Comparison of ENCODE assay signal across 9 cellular contexts in genomic region chr6:38586992-38587391, GRCh38.
"Had no signal": no experiment of that assay in that cellular context is flagged by ENCODE, and none has a peak within 500 bp of the region (broad histone marks: within the 10 kb centered on the region; RNA-seq: fewer than 3 reads in every experiment).

No MANE protein-coding gene starts in this region.

- H3K4me1 Mint-ChIP-seq: GM23338, H9 had no signal

- H3K4me3 ChIP-seq: GM23248, GM23338, HAP-1 had no signal

- H3K27ac ChIP-seq: GM23248 had no signal

- H3K4me1 ChIP-seq: HAP-1 had no signal

- ATAC-seq: GM23338, HCT116 had no signal

- H3K27ac Mint-ChIP-seq: GM23338, H9, HFFc6 had no signal

- DNase-seq: GM23248, GOT3, H7, H9, HCEC 1CT, HFFc6 had no signal

- H3K9me3 ChIP-seq: HAP-1 had no signal

- H3K4me3 Mint-ChIP-seq: GM23338, H9, HFFc6 had no signal
